8 cellular contexts compared by ENCODE assay signal in the genomic region with DNA sequence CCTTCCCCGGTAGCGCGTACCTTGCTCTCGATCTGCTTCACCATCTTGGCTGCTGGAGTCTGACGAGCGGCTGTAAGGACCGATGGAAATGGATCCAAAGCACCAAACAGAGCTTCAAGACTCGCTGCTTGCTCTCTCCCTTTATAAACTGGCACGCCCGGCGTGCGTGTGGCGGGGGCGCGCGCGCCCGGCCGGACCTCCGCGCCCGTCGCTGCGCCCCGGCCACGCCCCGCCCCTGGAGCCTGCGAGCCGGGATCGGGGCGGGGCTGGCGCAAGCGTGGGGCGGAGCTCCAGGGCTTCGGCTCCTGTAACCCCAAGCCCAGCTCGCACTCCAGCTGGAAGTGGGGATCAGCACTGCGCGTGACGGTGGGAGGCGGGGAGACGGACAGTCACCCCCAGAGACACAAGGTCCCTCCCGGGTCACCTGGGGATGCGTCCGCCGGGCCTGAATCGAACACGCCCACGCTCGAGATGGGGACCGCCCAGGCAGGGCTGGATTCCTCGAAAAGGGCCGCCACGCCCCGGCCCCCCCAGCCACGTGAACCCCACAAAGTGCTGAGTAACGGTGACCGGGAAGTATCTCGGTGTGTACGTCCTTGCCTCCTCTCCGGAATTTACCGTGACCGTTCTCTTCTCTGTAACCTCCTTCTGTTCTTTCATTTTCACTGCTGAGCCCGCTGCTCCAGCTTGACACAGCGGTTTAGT. TPM values are rescaled to one million over a fixed set of nuclear protein-coding genes. Genes with fewer than 3 reads are reported as not detected.
DNase-seq lines count a peak whose midpoint lies in the region; ATAC-seq and TF ChIP-seq lines count a peak whose summit lies in the region.

TXN (minus strand) TSS at position 116 of the 705 bp plus-strand sequence; CDS start at position 44, 72 bp downstream.

- TF ChIP-seq CTCF in epithelial cell of esophagus (IDR thresholded peaks at IDR 0.05; ENCODE audit: insufficient read depth, low read depth, low read length, missing control alignments), result no peak

- ATAC-seq in GM21515 (IDR thresholded peaks at IDR 0.05; ENCODE audit: unreplicated experiment), result peak; percentile 73

- H3K9ac ChIP-seq in HUES64 (ENCODE audit: low read depth, low read length), result peak within 1 kb of the TSS; percentile 95

- peak within 1 kb of the TSS; percentile 85 for H3K4me3 ChIP-seq in HUES64 (ENCODE audit: low read length)
- H3K4me3 ChIP-seq in epithelial cell of esophagus (ENCODE audit: low read length), result peak within 1 kb of the TSS; percentile 75

- WGBS in HUES64, result under 1% methylated on average over 64 of the region's 64 CpGs

- H3K9me3 ChIP-seq in HUES64 (ENCODE audit: insufficient read depth, low read depth, low read length), result no peaks in the 10 kb centered on the region

- H3K27ac ChIP-seq in HUES64 (ENCODE audit: low read depth, low read length), result peak within 1 kb of the TSS; percentile 78

- DNase-seq in DMS 273 (lab: John Stamatoyannopoulos, UW; ENCODE audit: unreplicated experiment) (peak; percentile 95), OCI-M1 (lab: John Stamatoyannopoulos, UW) (peak; percentile 97), activated T-cell treated with anti-CD3 and anti-CD28 coated beads for 24 hours (ENCODE audit: low read depth) (peak; percentile 86), epithelial cell of esophagus (ENCODE audit: low read depth) (peak; percentile 90), mucosa of gallbladder (ENCODE audit: low spot score) (peak; percentile 89)
- DNase-seq in stimulated activated CD8-positive, alpha-beta memory T cell treated with anti-CD3 and anti-CD28 coated beads, Interleukin-4, amount 100 ng/mL, for 4 hours (ENCODE audit: low read depth in 2 of 2, low spot score in 1 of 2), result peak; percentile 61 to 77

- peaks cover 25% of the 10 kb centered on the region; the same call in 1 of the 2 replicates for H3K4me1 ChIP-seq in HUES64 (ENCODE audit: insufficient read depth, low read length)

- no peaks in the 10 kb centered on the region for H3K27me3 ChIP-seq in HUES64 (ENCODE audit: insufficient read depth, low read length)

- no peaks in the 10 kb centered on the region for H3K36me3 ChIP-seq in HUES64 (ENCODE audit: insufficient read depth, low read length)

RNA-seq across cellular contexts. Expression of gene TXN, which starts in this region (rescaled TPM):
- 195 TPM for polyA plus RNA-seq in HUES64 (2013, experiment 1 of 2)
- 214 TPM for polyA plus RNA-seq in HUES64 (2013, experiment 2 of 2)
- 158 TPM for total RNA-seq in mucosa of gallbladder

Comparison
In these comparisons a context has a peak if more than half of its experiments do, and no peak if none do; other contexts are left out.
1. Peak in every context shown above with its lines: DNase-seq, ATAC-seq, H3K4me3 ChIP-seq and H3K27ac ChIP-seq.